ENCODE assay signal across 8 cellular contexts in genomic region chr2:223945755-223946154, GRCh38. TPM values are rescaled to one million over a fixed set of nuclear protein-coding genes. Genes with fewer than 3 reads are reported as not detected.
DNase-seq lines count a peak whose midpoint lies in the region; ATAC-seq and TF ChIP-seq lines count a peak whose summit lies in the region.

No MANE protein-coding gene starts in this region.

- no peak for TF ChIP-seq CTCF in foreskin fibroblast (IDR thresholded peaks at IDR 0.05; ENCODE audit: low read depth, low read length)

- peaks cover 67% of the 10 kb centered on the region for H3K4me1 Mint-ChIP-seq in activated CD4-positive, alpha-beta T cell treated with anti-CD3 and anti-CD28 coated beads for 36 hours
- H3K4me1 Mint-ChIP-seq in T-helper 2 cell treated with Interferon-gamma antibody and Interleukin-4, amounts not matched to agents 5 μg/mL and 100 μg/mL, for 36 hours (ENCODE audit: low read depth) = peaks cover 52% of the 10 kb centered on the region
- peaks cover 55% of the 10 kb centered on the region for H3K4me1 Mint-ChIP-seq in stimulated activated effector memory CD8-positive, alpha-beta T cell treated with anti-CD3 and anti-CD28 coated beads, Interleukin-12 subunit alpha, Interleukin-12 subunit beta, amount 100 ng/mL, for 72 hours

- peaks cover 5% of the 10 kb centered on the region for H3K9me3 Mint-ChIP-seq in activated CD4-positive, alpha-beta T cell treated with anti-CD3 and anti-CD28 coated beads for 36 hours (ENCODE audit: low read depth)
- H3K9me3 Mint-ChIP-seq in T-helper 2 cell treated with Interferon-gamma antibody and Interleukin-4, amounts not matched to agents 5 μg/mL and 100 μg/mL, for 36 hours = peaks cover 6% of the 10 kb centered on the region
- peaks cover 2% of the 10 kb centered on the region for H3K9me3 Mint-ChIP-seq in stimulated activated effector memory CD8-positive, alpha-beta T cell treated with anti-CD3 and anti-CD28 coated beads, Interleukin-12 subunit alpha, Interleukin-12 subunit beta, amount 100 ng/mL, for 72 hours

- H3K4me3 ChIP-seq in foreskin fibroblast (ENCODE audit: low read depth in 1 of 2, low read length in 2 of 2) = peak overlapping the region; percentile 47 to 68

- H3K27me3 Mint-ChIP-seq in activated CD4-positive, alpha-beta T cell treated with anti-CD3 and anti-CD28 coated beads for 36 hours = peaks cover 1% of the 10 kb centered on the region
- no peaks in the 10 kb centered on the region for H3K27me3 Mint-ChIP-seq in T-helper 2 cell treated with Interferon-gamma antibody and Interleukin-4, amounts not matched to agents 5 μg/mL and 100 μg/mL, for 36 hours (ENCODE audit: low read depth)

- no peak for ATAC-seq in activated CD4-positive, alpha-beta T cell treated with anti-CD3 and anti-CD28 coated beads for 36 hours
- no peak for ATAC-seq in stimulated activated effector memory CD8-positive, alpha-beta T cell treated with anti-CD3 and anti-CD28 coated beads, Interleukin-12 subunit alpha, Interleukin-12 subunit beta, amount 100 ng/mL, for 72 hours
- ATAC-seq in GM19452 (IDR thresholded peaks at IDR 0.05; ENCODE audit: unreplicated experiment) = no peak
- ATAC-seq in HG02759 (IDR thresholded peaks at IDR 0.05; ENCODE audit: unreplicated experiment) = no peak
- ATAC-seq in GM19023 (IDR thresholded peaks at IDR 0.05; ENCODE audit: unreplicated experiment) = no peak

- no peak for DNase-seq in activated CD4-positive, alpha-beta T cell treated with anti-CD3 and anti-CD28 coated beads for 36 hours
- no peak for DNase-seq in activated CD4-positive, alpha-beta T cell treated with anti-CD3 and anti-CD28 coated beads for 1 hour
- DNase-seq in T-helper 2 cell treated with Interferon-gamma antibody and Interleukin-4, amounts not matched to agents 5 μg/mL and 100 μg/mL, for 36 hours (ENCODE audit: low spot score) = no peak
- no peak for DNase-seq in foreskin fibroblast
- no peak for DNase-seq in stimulated activated effector memory CD8-positive, alpha-beta T cell treated with anti-CD3 and anti-CD28 coated beads, Interleukin-12 subunit alpha, Interleukin-12 subunit beta, amount 100 ng/mL, for 72 hours (ENCODE audit: low spot score in 2 of 2)

- intact Hi-C loops in activated CD4-positive, alpha-beta T cell treated with anti-CD3 and anti-CD28 coated beads for 36 hours (cut with DNase I, micrococcal nuclease) = loop anchor here (1.0 to 10.0 kb wide), 4 partner anchors 12 to 1523 kb away; partner anchors contain the start of genes MRPL44 (in 2 of the 2), CUL3 (in 1 of the 2) and SGPP2 (in 1 of the 2)

- H3K27ac Mint-ChIP-seq in activated CD4-positive, alpha-beta T cell treated with anti-CD3 and anti-CD28 coated beads for 36 hours = peak overlapping the region; percentile 80
- peak overlapping the region; percentile 92 for H3K27ac Mint-ChIP-seq in T-helper 2 cell treated with Interferon-gamma antibody and Interleukin-4, amounts not matched to agents 5 μg/mL and 100 μg/mL, for 36 hours
- peak overlapping the region; percentile 94 for H3K27ac Mint-ChIP-seq in stimulated activated effector memory CD8-positive, alpha-beta T cell treated with anti-CD3 and anti-CD28 coated beads, Interleukin-12 subunit alpha, Interleukin-12 subunit beta, amount 100 ng/mL, for 72 hours

- POLR2A ChIA-PET in activated CD4-positive, alpha-beta T cell treated with anti-CD3 and anti-CD28 coated beads for 36 hours (lab: Charles Lee) = no interaction called here

- CTCF ChIA-PET in activated CD4-positive, alpha-beta T cell treated with anti-CD3 and anti-CD28 coated beads for 36 hours (lab: Charles Lee) = interaction anchor here (1.9 kb wide), 1 partner anchor 25 kb away, joined by 6 read pairs; no protein-coding TSS in a partner anchor

- H3K4me3 Mint-ChIP-seq in activated CD4-positive, alpha-beta T cell treated with anti-CD3 and anti-CD28 coated beads for 36 hours = peak overlapping the region; percentile 90
- H3K4me3 Mint-ChIP-seq in T-helper 2 cell treated with Interferon-gamma antibody and Interleukin-4, amounts not matched to agents 5 μg/mL and 100 μg/mL, for 36 hours = peak overlapping the region; percentile 87
- H3K4me3 Mint-ChIP-seq in stimulated activated effector memory CD8-positive, alpha-beta T cell treated with anti-CD3 and anti-CD28 coated beads, Interleukin-12 subunit alpha, Interleukin-12 subunit beta, amount 100 ng/mL, for 72 hours = peak overlapping the region; percentile 88

- H3K36me3 Mint-ChIP-seq in activated CD4-positive, alpha-beta T cell treated with anti-CD3 and anti-CD28 coated beads for 36 hours (ENCODE audit: low read depth) = peaks cover 17% of the 10 kb centered on the region
- peaks cover 18% of the 10 kb centered on the region for H3K36me3 Mint-ChIP-seq in T-helper 2 cell treated with Interferon-gamma antibody and Interleukin-4, amounts not matched to agents 5 μg/mL and 100 μg/mL, for 36 hours (ENCODE audit: low read depth)
- H3K36me3 Mint-ChIP-seq in stimulated activated effector memory CD8-positive, alpha-beta T cell treated with anti-CD3 and anti-CD28 coated beads, Interleukin-12 subunit alpha, Interleukin-12 subunit beta, amount 100 ng/mL, for 72 hours = peaks cover 23% of the 10 kb centered on the region

RNA-seq across cellular contexts. Expression of gene WDFY1, which starts 0.6 kb away (rescaled TPM):
- 10 to 100 TPM; 33.6 to 37.5 TPM for total RNA-seq in activated CD4-positive, alpha-beta T cell treated with anti-CD3 and anti-CD28 coated beads for 36 hours

RNA-seq across cellular contexts. Expression of gene MRPL44, which starts 11.5 kb away (rescaled TPM):
- 10 to 100 TPM; 37.5 to 39.7 TPM for total RNA-seq in activated CD4-positive, alpha-beta T cell treated with anti-CD3 and anti-CD28 coated beads for 36 hours
